In genomic region chr5:166823360-166823759, GRCh38 we compare ENCODE assay signal across 17 cellular contexts.
"Had no signal": no experiment of that assay in that cellular context is flagged by ENCODE, and none has a peak within 500 bp of the region (broad histone marks: within the 10 kb centered on the region; RNA-seq: fewer than 3 reads in every experiment).

No MANE protein-coding gene starts in this region.

- H3K36me3 Mint-ChIP-seq: mesothelial cell of epicardium, naive B cell had no signal

- ATAC-seq: foreskin keratinocyte, gastroesophageal sphincter, heart left ventricle, left cardiac atrium, lower lobe of right lung, mucosa of descending colon had no signal

- H3K4me1 Mint-ChIP-seq: naive B cell had no signal

- H3K27ac Mint-ChIP-seq: mesothelial cell of epicardium, naive B cell had no signal

- H3K4me3 Mint-ChIP-seq: mesothelial cell of epicardium, naive B cell had no signal

- H3K9me3 ChIP-seq: esophagus muscularis mucosa, gastroesophageal sphincter, heart left ventricle, lower lobe of right lung had no signal

- H3K27me3 Mint-ChIP-seq: naive B cell had no signal

- H3K27me3 ChIP-seq: dorsolateral prefrontal cortex, esophagus muscularis mucosa, foreskin keratinocyte, gastroesophageal sphincter, heart left ventricle had no signal

- H3K27ac ChIP-seq: coronary artery, dorsolateral prefrontal cortex, esophagus muscularis mucosa, foreskin keratinocyte, gastroesophageal sphincter, heart left ventricle, left ventricle myocardium inferior, lower lobe of right lung had no signal

- DNase-seq: dermis blood vessel endothelial cell; dorsolateral prefrontal cortex; effector CD4-positive, alpha-beta T cell; effector memory CD4-positive, alpha-beta T cell; foreskin keratinocyte; heart left ventricle; hippocampal formation; left cardiac atrium; left ventricle myocardium inferior; lower lobe of right lung; mesenchymal stem cell; mucosa of descending colon; naive B cell had no signal

- H3K36me3 ChIP-seq: esophagus muscularis mucosa, gastroesophageal sphincter, heart left ventricle, left ventricle myocardium inferior, lower lobe of right lung had no signal

- H3K4me3 ChIP-seq: coronary artery, dorsolateral prefrontal cortex, esophagus muscularis mucosa, gastroesophageal sphincter, heart left ventricle, left ventricle myocardium inferior, lower lobe of right lung, mucosa of descending colon had no signal

- H3K4me1 ChIP-seq: esophagus muscularis mucosa, foreskin keratinocyte, gastroesophageal sphincter, heart left ventricle, left ventricle myocardium inferior, lower lobe of right lung had no signal
